ENCODE assay signal across 13 cellular contexts in the genomic region with DNA sequence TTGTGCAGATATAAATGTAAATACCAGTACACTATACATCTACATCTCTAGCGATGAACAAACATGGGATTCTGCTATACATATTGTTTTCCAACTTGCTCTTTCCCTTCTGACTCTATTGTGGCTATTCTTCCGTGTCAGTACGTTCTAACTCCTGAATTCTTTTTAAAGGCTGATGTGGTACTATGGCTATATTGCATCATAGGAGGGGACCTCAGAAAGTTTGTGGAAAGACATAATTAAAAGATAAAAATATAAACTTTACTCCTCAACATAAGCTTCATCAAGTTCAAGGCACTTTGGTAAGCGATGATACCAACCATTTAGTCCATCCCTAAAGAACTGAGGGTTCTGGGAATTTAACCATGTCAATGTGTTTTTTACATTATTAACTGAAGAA.
DNase-seq lines count a peak whose midpoint lies in the region; ATAC-seq and TF ChIP-seq lines count a peak whose summit lies in the region.
"Had no signal": no experiment of that assay in that cellular context is flagged by ENCODE, and none has a peak within 500 bp of the region (broad histone marks: within the 10 kb centered on the region; RNA-seq: fewer than 3 reads in every experiment).

No MANE protein-coding gene starts in this region.

- H3K4me1 ChIP-seq in ACC112 (ENCODE audit: control insufficient read depth, insufficient read depth, low read length, unreplicated experiment) (peaks cover 47% of the 10 kb centered on the region), adipocyte (ENCODE audit: control insufficient read depth, insufficient read depth, low read length) (peaks cover 52% of the 10 kb centered on the region)
- H3K4me1 ChIP-seq: HAP-1 had no signal

- no peak overlapping the region for H3K4me3 Mint-ChIP-seq in osteocyte (ENCODE audit: unreplicated experiment)
- H3K4me3 Mint-ChIP-seq: CD4-positive, alpha-beta memory T cell had no signal

- H3K4me1 Mint-ChIP-seq in osteocyte (ENCODE audit: unreplicated experiment) = peaks cover 28% of the 10 kb centered on the region
- H3K4me1 Mint-ChIP-seq: CD4-positive, alpha-beta memory T cell had no signal

- H3K27ac ChIP-seq in ACC112 (ENCODE audit: low read depth, low read length) (peak overlapping the region; percentile 80), coronary artery (peak overlapping the region; percentile 70 to 84)
- H3K27ac ChIP-seq: C4-2B had no signal

- no peaks in the 10 kb centered on the region for H3K27me3 ChIP-seq in ACC112 (ENCODE audit: insufficient read depth, low read length)
- H3K27me3 ChIP-seq in adipocyte (replicated peaks; ENCODE audit: control insufficient read depth, insufficient read depth, low read length) = no peaks in the 10 kb centered on the region
- H3K27me3 ChIP-seq: BE2C had no signal

- peak overlapping the region; percentile 49 for H3K27ac Mint-ChIP-seq in osteocyte (ENCODE audit: unreplicated experiment)
- H3K27ac Mint-ChIP-seq: CD4-positive, alpha-beta memory T cell had no signal

- no peak for ATAC-seq in GM18873 (IDR thresholded peaks at IDR 0.05; ENCODE audit: low FRiP score, unreplicated experiment)
- ATAC-seq: GM12878 had no signal

- H2AFZ ChIP-seq in ACC112 (ENCODE audit: low read length, unreplicated experiment) = no peak overlapping the region

- H3K36me3 ChIP-seq in ACC112 (ENCODE audit: insufficient read depth, low read length) = no peaks in the 10 kb centered on the region
- no peaks in the 10 kb centered on the region for H3K36me3 ChIP-seq in adipocyte (ENCODE audit: control insufficient read depth, insufficient read depth, low read length, severe bottlenecking)
- H3K36me3 ChIP-seq: BE2C, HAP-1 had no signal

- peaks cover 47% of the 10 kb centered on the region for H3K79me2 ChIP-seq in ACC112 (ENCODE audit: control insufficient read depth, insufficient read depth, low read length, unreplicated experiment)

- DNase-seq in adipocyte (ENCODE audit: low read depth) = no peak
- no peak for DNase-seq in coronary artery (ENCODE audit: low spot score)
- DNase-seq in osteocyte (ENCODE audit: extremely low spot score, unreplicated experiment) = no peak
- no peak for DNase-seq in OCI-M1 (lab: John Stamatoyannopoulos, UW)
- DNase-seq in Ammon's horn (ENCODE audit: low spot score) = no peak
- DNase-seq: BE2C; CD4-positive, alpha-beta memory T cell; DMS79 had no signal

- no peaks in the 10 kb centered on the region for H3K9me3 Mint-ChIP-seq in osteocyte (ENCODE audit: unreplicated experiment)

- H3K4me3 ChIP-seq in ACC112 (ENCODE audit: low read depth, low read length) (no peak overlapping the region), adipocyte (ENCODE audit: low read length) (peak overlapping the region; percentile 33), coronary artery (no peak overlapping the region)
- H3K4me3 ChIP-seq: GM12878, HAP-1 had no signal

- no peaks in the 10 kb centered on the region for H3K27me3 Mint-ChIP-seq in osteocyte (ENCODE audit: unreplicated experiment)

- no peak for TF ChIP-seq CTCF in coronary artery (IDR thresholded peaks at IDR 0.05)
- no peak for TF ChIP-seq CTCF in osteocyte (IDR thresholded peaks at IDR 0.05)

- peak overlapping the region; percentile 31 for H3K9ac ChIP-seq in adipocyte (ENCODE audit: low read length)

- peaks cover 2% of the 10 kb centered on the region for H3K36me3 Mint-ChIP-seq in osteocyte (ENCODE audit: unreplicated experiment)
- H3K36me3 Mint-ChIP-seq: CD4-positive, alpha-beta memory T cell had no signal

- no peaks in the 10 kb centered on the region for H3K9me3 ChIP-seq in adipocyte (ENCODE audit: control insufficient read depth, low read length)
- H3K9me3 ChIP-seq: BE2C, HAP-1 had no signal
